Comparison of ENCODE assay signal across 14 cellular contexts in the genomic region with DNA sequence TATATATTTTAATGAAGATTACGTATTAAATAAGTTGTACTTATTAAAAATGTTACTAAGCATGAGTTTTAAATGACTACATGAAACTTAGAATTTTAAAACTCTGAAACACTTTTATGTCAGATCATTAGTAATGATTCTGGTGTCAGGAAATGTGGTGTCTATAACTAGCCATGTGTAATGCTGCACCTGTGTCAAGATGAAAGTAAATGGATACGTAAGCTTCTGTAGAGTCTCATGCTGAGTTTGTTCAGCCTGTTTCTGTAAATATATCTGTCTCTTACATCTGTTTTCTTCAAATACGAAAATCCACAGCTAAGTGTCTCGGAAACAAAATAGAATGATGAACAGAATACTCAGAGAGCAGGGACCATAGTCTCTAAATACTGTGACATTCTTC.
"Had no signal": no experiment of that assay in that cellular context is flagged by ENCODE, and none has a peak within 500 bp of the region (broad histone marks: within the 10 kb centered on the region; RNA-seq: fewer than 3 reads in every experiment).

No MANE protein-coding gene starts in this region.

- H3K27ac Mint-ChIP-seq: activated CD8-positive, alpha-beta T cell treated with anti-CD3 and anti-CD28 coated beads, Interleukin-2, amount 10 ng/mL, durations not matched to agents 7 days and 5 days; activated naive CD8-positive, alpha-beta T cell treated with anti-CD3 and anti-CD28 coated beads, Interleukin-2, amount 50 U/mL, for 24 hours; activated T-helper 1 cell treated with anti-CD3 and anti-CD28 coated beads, Interleukin-12 subunit alpha, Interleukin-12 subunit beta, Interleukin-2, Interleukin-4 antibody, amounts not matched to agents 30 ng/mL and 10 ng/mL and 1 ng/mL, durations not matched to agents 14 hours and 24 hours and 36 hours; naive thymus-derived CD4-positive, alpha-beta T cell had no signal

- H3K27me3 Mint-ChIP-seq: activated naive CD8-positive, alpha-beta T cell treated with anti-CD3 and anti-CD28 coated beads, Interleukin-2, amount 50 U/mL, for 24 hours; naive thymus-derived CD4-positive, alpha-beta T cell had no signal

- H3K36me3 ChIP-seq: ascending aorta, neutrophil, uterus, WERI-Rb-1 had no signal

- H3K4me1 ChIP-seq: ascending aorta, foreskin keratinocyte, uterus had no signal

- H3K4me1 Mint-ChIP-seq: activated naive CD8-positive, alpha-beta T cell treated with anti-CD3 and anti-CD28 coated beads, Interleukin-2, amount 50 U/mL, for 24 hours; naive thymus-derived CD4-positive, alpha-beta T cell had no signal

- ATAC-seq: activated CD8-positive, alpha-beta T cell treated with anti-CD3 and anti-CD28 coated beads, Interleukin-2, amount 10 ng/mL, durations not matched to agents 7 days and 5 days; activated naive CD8-positive, alpha-beta T cell treated with anti-CD3 and anti-CD28 coated beads, Interleukin-2, amount 50 U/mL, for 24 hours; foreskin keratinocyte; naive thymus-derived CD4-positive, alpha-beta T cell had no signal

- H3K36me3 Mint-ChIP-seq: naive thymus-derived CD4-positive, alpha-beta T cell had no signal

- H3K4me3 ChIP-seq: ascending aorta, uterus had no signal

- H3K27me3 ChIP-seq: ascending aorta, foreskin keratinocyte, neutrophil, uterus had no signal

- H3K4me3 Mint-ChIP-seq: activated CD8-positive, alpha-beta T cell treated with anti-CD3 and anti-CD28 coated beads, Interleukin-2, amount 10 ng/mL, durations not matched to agents 7 days and 5 days; activated naive CD8-positive, alpha-beta T cell treated with anti-CD3 and anti-CD28 coated beads, Interleukin-2, amount 50 U/mL, for 24 hours; activated T-helper 1 cell treated with anti-CD3 and anti-CD28 coated beads, Interleukin-12 subunit alpha, Interleukin-12 subunit beta, Interleukin-2, Interleukin-4 antibody, amounts not matched to agents 30 ng/mL and 10 ng/mL and 1 ng/mL, durations not matched to agents 14 hours and 24 hours and 36 hours; naive thymus-derived CD4-positive, alpha-beta T cell had no signal

- DNase-seq: activated CD4-positive, alpha-beta T cell treated with anti-CD3 and anti-CD28 coated beads for 48 hours; activated CD8-positive, alpha-beta memory T cell treated with anti-CD3 and anti-CD28 coated beads, Interleukin-2, amount 50 U/mL, for 48 hours; activated CD8-positive, alpha-beta T cell treated with anti-CD3 and anti-CD28 coated beads, Interleukin-2, amount 10 ng/mL, durations not matched to agents 7 days and 5 days; activated naive CD4-positive, alpha-beta T cell treated with Interleukin-2 at 50 U/mL for 16 hours; activated naive CD8-positive, alpha-beta T cell treated with anti-CD3 and anti-CD28 coated beads, Interleukin-2, amount 50 U/mL, for 24 hours; foreskin keratinocyte; mammary epithelial cell; naive thymus-derived CD4-positive, alpha-beta T cell; stimulated activated CD4-positive, alpha-beta T cell treated with anti-CD3 and anti-CD28 coated beads, Interleukin-4, amount 100 ng/mL, for 4 hours; uterus; WERI-Rb-1 had no signal

- H3K9me3 ChIP-seq: ascending aorta, neutrophil, uterus had no signal

- H3K27ac ChIP-seq: ascending aorta, foreskin keratinocyte, neutrophil, uterus, WERI-Rb-1 had no signal

- H3K9me3 Mint-ChIP-seq: activated naive CD8-positive, alpha-beta T cell treated with anti-CD3 and anti-CD28 coated beads, Interleukin-2, amount 50 U/mL, for 24 hours; activated T-helper 1 cell treated with anti-CD3 and anti-CD28 coated beads, Interleukin-12 subunit alpha, Interleukin-12 subunit beta, Interleukin-2, Interleukin-4 antibody, amounts not matched to agents 30 ng/mL and 10 ng/mL and 1 ng/mL, durations not matched to agents 14 hours and 24 hours and 36 hours had no signal
